36 cellular contexts compared by ENCODE assay signal in the genomic region with DNA sequence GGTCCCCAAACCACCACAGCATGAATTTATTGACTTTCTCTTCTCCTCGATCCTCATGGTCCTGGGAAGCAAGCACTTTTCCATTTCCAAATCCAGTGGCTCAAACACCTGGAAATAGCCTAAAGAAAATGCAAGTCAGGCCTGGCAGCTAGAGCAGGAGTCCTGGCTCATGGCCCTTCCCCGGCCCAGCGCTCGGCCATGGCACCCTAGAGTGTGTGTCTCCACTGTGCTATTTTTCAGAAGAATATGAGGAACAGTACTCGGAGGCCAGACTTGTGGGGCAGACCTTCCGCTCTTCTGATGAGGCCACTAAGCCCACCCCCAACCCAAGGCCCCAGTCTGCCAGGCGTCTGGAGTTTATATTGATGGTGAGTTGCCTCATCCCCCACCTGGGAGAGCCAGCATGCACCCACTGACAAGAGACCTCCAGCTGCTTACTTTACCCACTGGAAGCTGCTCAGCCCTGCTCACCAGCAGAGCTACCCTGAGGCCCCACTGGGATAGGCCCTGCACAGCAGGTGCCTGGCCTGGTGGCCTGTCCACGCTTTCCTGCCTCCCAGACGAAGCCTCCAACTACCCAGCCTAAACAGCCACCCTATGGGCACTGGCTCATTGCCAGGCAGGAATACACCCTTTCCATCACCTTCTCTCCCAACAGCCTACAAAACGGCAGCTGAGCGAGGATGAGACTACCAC. TPM values are rescaled to one million over a fixed set of nuclear protein-coding genes. Genes with fewer than 3 reads are reported as not detected.
"Had no signal": no experiment of that assay in that cellular context is flagged by ENCODE, and none has a peak within 500 bp of the region (broad histone marks: within the 10 kb centered on the region; RNA-seq: fewer than 3 reads in every experiment).

No MANE protein-coding gene starts in this region.

- H3K4me3 ChIP-seq: MG63 had no signal

- DNase-seq: Karpas-422, Kasumi-1, MG63, MM.1S, MV-4-11, NCI-H1048, NCI-H1092, NCI-H1092 treated with DMSO at 0.1 percent for 48 hours, NCI-H1105, NCI-H1105 treated with DMSO at 0.1 percent for 48 hours, NCI-H1417, NCI-H1417 treated with DMSO at 0.1 percent for 48 hours, NCI-H1436, NCI-H1436 treated with DMSO at 0.1 percent for 48 hours, NCI-H146, NCI-H1694, NCI-H1694 treated with DMSO at 0.1 percent for 48 hours, NCI-H187, NCI-H187 treated with DMSO at 0.1 percent for 48 hours, NCI-H1930, NCI-H2029, NCI-H2029 treated with DMSO at 0.1 percent for 48 hours, NCI-H2081, NCI-H2081 treated with DMSO at 0.1 percent for 48 hours, NCI-H2107, NCI-H2171, NCI-H2171 treated with DMSO at 0.1 percent for 48 hours, NCI-H2227 treated with DMSO at 0.1 percent for 48 hours, NCI-H226, NCI-H345, NCI-H446, NCI-H446 treated with DMSO at 0.1 percent for 48 hours, NCI-H510A, NCI-H510A treated with DMSO at 0.1 percent for 48 hours, NCI-H524 had no signal

- H3K9me3 ChIP-seq: MG63 had no signal

- H3K27me3 ChIP-seq: MG63 had no signal

- H3K36me3 ChIP-seq: MG63 had no signal

RNA-seq across cellular contexts. Expression of gene RTL5, which starts 2.3 kb away (rescaled TPM):
- total RNA-seq: MCF 10A had no signal
